In genomic region chr1:94335950-94336349, GRCh38 we compare ENCODE assay signal across 8 cellular contexts.
A peak's percentile ranks its signal among the peaks of the same experiment; 100 is the strongest.
DNase-seq lines count a peak whose midpoint lies in the region; ATAC-seq and TF ChIP-seq lines count a peak whose summit lies in the region.

No MANE protein-coding gene starts in this region.

- TF ChIP-seq POLR2A in breast epithelium (IDR thresholded peaks at IDR 0.05), result no peak

- no peak overlapping the region for H3K4me3 ChIP-seq in breast epithelium

- H3K27ac ChIP-seq in breast epithelium, result no peak overlapping the region

- H3K4me1 ChIP-seq in breast epithelium, result peaks cover 0 to 3% of the 10 kb centered on the region in 2 donors

- no peaks in the 10 kb centered on the region for H3K36me3 ChIP-seq in breast epithelium

- peak; percentile 28 to 35 for DNase-seq in activated T-cell treated with anti-CD3 and anti-CD28 coated beads, Interleukin-2, amount 50 U/mL, for 72 hours
- DNase-seq in activated T-cell treated with anti-CD3 and anti-CD28 coated beads, Interleukin-2, amount 50 U/mL, for 48 hours, result no peak
- peak; percentile 36 for DNase-seq in HPDE6-E6E7 (ENCODE audit: extremely low spot score)
- DNase-seq in NOMO-1 (lab: John Stamatoyannopoulos, UW; ENCODE audit: unreplicated experiment in 2 of 2), result peak; percentile 33 to 60
- DNase-seq in breast epithelium (ENCODE audit: low spot score in 2 of 2), result peak in 1 of 2 donors; percentile 77
- DNase-seq in iris pigment epithelial cell (ENCODE audit: low read depth), result peak; percentile 94
- peak; percentile 86 for DNase-seq in stromal cell of bone marrow (ENCODE audit: low read depth)

- no peak overlapping the region for H3K27ac Mint-ChIP-seq in activated T-cell treated with anti-CD3 and anti-CD28 coated beads, Interleukin-2, amount 50 U/mL, for 72 hours

- H3K9me3 ChIP-seq in breast epithelium, result no peaks in the 10 kb centered on the region

- H3K36me3 Mint-ChIP-seq in activated T-cell treated with anti-CD3 and anti-CD28 coated beads, Interleukin-2, amount 50 U/mL, for 72 hours (ENCODE audit: insufficient read depth in 2 of 2), result no peaks in the 10 kb centered on the region

- intact Hi-C loops in breast epithelium (cut with DNase I; ENCODE audit: low total_unique reads), result loop anchor here (5.0 kb wide), 1 partner anchor 226 kb away; no protein-coding TSS in a partner anchor

- TF ChIP-seq CTCF in breast epithelium (IDR thresholded peaks at IDR 0.05), result peak; percentile 79 to 97 (median 96)

- H3K27me3 ChIP-seq in breast epithelium, result no peaks in the 10 kb centered on the region

- H3K4me1 Mint-ChIP-seq in activated T-cell treated with anti-CD3 and anti-CD28 coated beads, Interleukin-2, amount 50 U/mL, for 72 hours (ENCODE audit: low read depth), result peaks cover 36% of the 10 kb centered on the region

- peaks cover 22% of the 10 kb centered on the region for H3K27me3 Mint-ChIP-seq in activated T-cell treated with anti-CD3 and anti-CD28 coated beads, Interleukin-2, amount 50 U/mL, for 72 hours (ENCODE audit: low read depth)

- no peak overlapping the region for H3K4me3 Mint-ChIP-seq in activated T-cell treated with anti-CD3 and anti-CD28 coated beads, Interleukin-2, amount 50 U/mL, for 72 hours

- no peaks in the 10 kb centered on the region for H3K9me3 Mint-ChIP-seq in activated T-cell treated with anti-CD3 and anti-CD28 coated beads, Interleukin-2, amount 50 U/mL, for 72 hours

- ATAC-seq in activated T-cell treated with anti-CD3 and anti-CD28 coated beads, Interleukin-2, amount 50 U/mL, for 72 hours (replicated peaks in 1 of 2), result peak; percentile 46 to 54
- no peak for ATAC-seq in GM18870 (IDR thresholded peaks at IDR 0.05; ENCODE audit: unreplicated experiment)

Comparison
In these comparisons a context has a peak if more than half of its experiments do, and no peak if none do; other contexts are left out.
1. DNase-seq: peak in activated T-cell treated with anti-CD3 and anti-CD28 coated beads, Interleukin-2, amount 50 U/mL, for 72 hours (2 of 2), HPDE6-E6E7 (single experiment), NOMO-1 (2 of 2), iris pigment epithelial cell (single experiment) and stromal cell of bone marrow (single experiment); none in activated T-cell treated with anti-CD3 and anti-CD28 coated beads, Interleukin-2, amount 50 U/mL, for 48 hours (0 of 2).